9 cellular contexts compared by ENCODE assay signal in genomic region chr1:9721606-9722377, GRCh38.
DNase-seq lines count a peak whose midpoint lies in the region; ATAC-seq and TF ChIP-seq lines count a peak whose summit lies in the region.
"Had no signal": no experiment of that assay in that cellular context is flagged by ENCODE, and none has a peak within 500 bp of the region (broad histone marks: within the 10 kb centered on the region; RNA-seq: fewer than 3 reads in every experiment).

No MANE protein-coding gene starts in this region.

- ATAC-seq in esophagus mucosa (peak; percentile 8), HG03025 (IDR thresholded peaks at IDR 0.05; ENCODE audit: low FRiP score, unreplicated experiment) (no peak)

- no peak overlapping the region for H3K4me3 ChIP-seq in retinal pigment epithelial cell (ENCODE audit: low read length)
- no peak overlapping the region for H3K4me3 ChIP-seq in lower leg skin (ENCODE audit: low read depth, poor library complexity, severe bottlenecking)
- H3K4me3 ChIP-seq: SJSA1 had no signal

- peak; percentile 48 for DNase-seq in ELR (ENCODE audit: low read depth)
- DNase-seq in NCI-H1105 (lab: John Stamatoyannopoulos, UW), result peak; percentile 29
- peak; percentile 75 for DNase-seq in activated T-cell treated with anti-CD3 and anti-CD28 coated beads for 1 hour (ENCODE audit: low read depth)
- no peak for DNase-seq in retinal pigment epithelial cell (ENCODE audit: low read depth)
- DNase-seq in GOT3 (lab: John Stamatoyannopoulos, UW), result no peak
- DNase-seq in lower leg skin (ENCODE audit: low spot score in 2 of 2), result no peak

- intact Hi-C loops in lower leg skin (cut with DNase I; ENCODE audit: low total_unique reads), result no loop called here

- TF ChIP-seq CTCF in retinal pigment epithelial cell (conservative IDR thresholded peaks at IDR 0.05; ENCODE audit: low read depth, low read length) (peak; percentile 73), lower leg skin (IDR thresholded peaks at IDR 0.05) (no peak)

- 61 to 62% methylated on average over 22 to 29 of the region's 29 CpGs for WGBS in lower leg skin, 2 donors

- no peak for TF ChIP-seq POLR2A in lower leg skin (IDR thresholded peaks at IDR 0.05)

Comparison
In these comparisons a context has a peak if more than half of its experiments do, and no peak if none do; other contexts are left out.
1. DNase-seq: peak in ELR (single experiment), NCI-H1105 (single experiment) and activated T-cell treated with anti-CD3 and anti-CD28 coated beads for 1 hour (single experiment); none in retinal pigment epithelial cell (single experiment), GOT3 (single experiment) and lower leg skin (0 of 2).